8 cellular contexts compared by ENCODE assay signal in the genomic region with DNA sequence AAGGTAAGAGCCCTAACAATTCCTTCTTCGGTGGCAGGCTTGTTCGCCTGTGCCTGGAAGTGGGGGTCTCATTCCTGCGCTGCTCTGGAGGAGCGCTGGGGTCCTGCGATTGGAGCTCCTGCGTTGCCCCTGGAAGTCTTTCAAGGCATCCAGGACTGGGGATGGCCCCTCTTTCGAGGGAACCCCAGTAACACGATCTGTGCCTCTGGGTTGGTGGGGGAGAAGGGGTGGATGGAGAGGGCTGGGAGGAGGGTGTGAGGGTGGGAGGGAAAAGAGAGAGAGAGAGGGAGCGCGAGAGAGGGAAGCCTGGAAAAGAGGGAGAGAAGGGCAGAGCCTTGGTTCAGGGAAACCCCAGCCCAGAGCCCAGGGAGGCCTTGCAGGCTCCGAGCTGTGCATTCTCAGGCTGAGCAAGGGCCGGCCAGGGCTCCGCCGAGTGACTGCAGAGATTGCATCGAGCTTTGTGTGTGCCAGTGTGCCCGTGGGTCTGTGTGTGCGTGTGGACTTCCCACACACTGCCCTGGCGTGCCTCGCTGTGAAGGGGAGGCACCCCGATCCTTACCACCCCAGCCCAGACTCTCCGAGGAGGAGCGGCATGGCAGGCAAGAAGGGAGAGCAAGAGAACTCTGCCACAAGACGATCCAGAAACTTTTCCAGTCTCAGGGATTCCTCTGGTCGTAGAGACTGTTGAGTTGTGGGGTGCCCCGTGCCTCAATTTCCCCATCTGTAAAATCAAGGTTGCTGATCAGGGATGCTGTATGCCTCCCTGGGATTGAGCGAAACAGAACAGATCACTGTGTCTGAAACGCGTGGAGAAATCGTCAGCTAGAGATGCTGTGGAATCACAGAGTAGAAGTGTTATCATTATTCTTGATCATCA. TPM values are rescaled to one million over a fixed set of nuclear protein-coding genes. Genes with fewer than 3 reads are reported as not detected.
DNase-seq lines count a peak whose midpoint lies in the region; ATAC-seq and FAIRE-seq lines count a peak whose summit lies in the region.

No MANE protein-coding gene starts in this region.

- H3K9me3 ChIP-seq in iPS-18c (ENCODE audit: control insufficient read depth, insufficient read depth, low read length) (no peaks in the 10 kb centered on the region), small intestine (ENCODE audit: control insufficient read depth, low read depth) (no peaks in the 10 kb centered on the region)

- no peaks in the 10 kb centered on the region for H3K27me3 ChIP-seq in small intestine (ENCODE audit: control insufficient read depth in 2 of 2, insufficient read depth in 2 of 2, low read length in 2 of 2)

- no peaks in the 10 kb centered on the region for H3K36me3 ChIP-seq in small intestine (ENCODE audit: control insufficient read depth in 2 of 2, insufficient read depth in 2 of 2, low read length in 2 of 2)

- H3K4me3 ChIP-seq in iPS-18c (ENCODE audit: insufficient read depth, low read depth, low read length) (peak overlapping the region; percentile 82), small intestine (ENCODE audit: low read depth in 1 of 2, low read length in 2 of 2) (peak overlapping the region; percentile 40 to 54)

- ATAC-seq in HG02884 (IDR thresholded peaks at IDR 0.05; ENCODE audit: unreplicated experiment): no peak
- ATAC-seq in GM21717 (IDR thresholded peaks at IDR 0.05; ENCODE audit: unreplicated experiment): no peak

- DNase-seq in Daoy (ENCODE audit: low read depth) (peak; percentile 39), NCI-H1417 (lab: John Stamatoyannopoulos, UW) (peak; percentile 60 to 88 (median 74)), anterior cingulate cortex (lab: John Stamatoyannopoulos, UW) (peak in 57 of 58 donors; percentile 8 to 86 (median 62)), small intestine (peak; percentile 36), germinal center (ENCODE audit: low spot score) (no peak)

- no peak for FAIRE-seq in small intestine (lab: Jason Lieb, UNC)

- 5 to 13% (median 10%) methylated on average over 29 of the region's 29 CpGs for WGBS in small intestine, 3 donors

- peak overlapping the region; percentile 27 to 86 for H3K27ac ChIP-seq in small intestine (ENCODE audit: low read depth in 1 of 2, low read length in 1 of 2)

- H3K4me1 ChIP-seq in small intestine (ENCODE audit: control insufficient read depth in 2 of 2, insufficient read depth in 1 of 2, low read depth in 1 of 2, low read length in 1 of 2): peaks cover 2 to 12% of the 10 kb centered on the region in 2 donors

RNA-seq across cellular contexts. Expression of gene BCL9, which starts 0.6 kb away (rescaled TPM):
- total RNA-seq in Daoy (2014; rRNA removed; shearing (Covaris generic)): 5.6 and 19.2 TPM in 2 replicates
- polyA plus RNA-seq in small intestine: 1 to 10 TPM; 1.6 to 7.7 (median 2.9) TPM
